23 cellular contexts compared by ENCODE assay signal in genomic region chr17:78134899-78135385, GRCh38. TPM values are rescaled to one million over a fixed set of nuclear protein-coding genes. Genes with fewer than 3 reads are reported as not detected.
DNase-seq lines count a peak whose midpoint lies in the region; ATAC-seq, FAIRE-seq and TF ChIP-seq lines count a peak whose summit lies in the region.
"Had no signal": no experiment of that assay in that cellular context is flagged by ENCODE, and none has a peak within 500 bp of the region (broad histone marks: within the 10 kb centered on the region; RNA-seq: fewer than 3 reads in every experiment).

No MANE protein-coding gene starts in this region.

- no peak overlapping the region for H2AK5ac ChIP-seq in mesendoderm (ENCODE audit: low read length)

- peak overlapping the region; percentile 10 for H3K56ac ChIP-seq in mesendoderm (ENCODE audit: low read length)

- H3K4me2 ChIP-seq in mesendoderm (ENCODE audit: low read length) = no peak overlapping the region
- H3K4me2 ChIP-seq: smooth muscle cell had no signal

- TF ChIP-seq POLR2A in H54 (IDR thresholded peaks at IDR 0.05; ENCODE audit: low read depth, low read length) = no peak

- H3K9me3 Mint-ChIP-seq in T-helper 1 cell treated with Interleukin-12 subunit alpha and Interleukin-12 subunit beta and Interleukin-4 antibody, amounts not matched to agents 30 μg/mL and 1 μg/mL, for 36 hours = no peaks in the 10 kb centered on the region
- H3K9me3 Mint-ChIP-seq in natural killer cell = no peaks in the 10 kb centered on the region
- no peaks in the 10 kb centered on the region for H3K9me3 Mint-ChIP-seq in natural killer cell treated with Interleukin-12 subunit alpha and Interleukin-12 subunit beta and Interleukin-15 and Interleukin-18, amount 100 ng/mL, for 72 hours
- H3K9me3 Mint-ChIP-seq: activated CD4-positive, alpha-beta T cell treated with anti-CD3 and anti-CD28 coated beads, Interleukin-2, amount 10 ng/mL, durations not matched to agents 7 days and 5 days; activated naive CD4-positive, alpha-beta T cell treated with anti-CD3 and anti-CD28 coated beads, Interleukin-2, amount 50 U/mL, for 72 hours; HFFc6; neural crest cell had no signal

- H3K4me1 ChIP-seq in mesendoderm (ENCODE audit: control insufficient read depth, low read depth, low read length) = peaks cover 3% of the 10 kb centered on the region

- H3K4me3 ChIP-seq in mesendoderm (ENCODE audit: low read length) = no peak overlapping the region
- H3K4me3 ChIP-seq: left ventricle myocardium inferior, smooth muscle cell, stomach, tibial nerve had no signal

- no peak for DNase-seq in T-helper 1 cell
- DNase-seq in natural killer cell = no peak
- DNase-seq in natural killer cell treated with Interleukin-12 subunit alpha and Interleukin-12 subunit beta and Interleukin-15 and Interleukin-18, amount 100 ng/mL, for 72 hours (ENCODE audit: low spot score) = no peak
- no peak for DNase-seq in mesendoderm
- no peak for DNase-seq in SHP77 (lab: John Stamatoyannopoulos, UW)
- no peak for DNase-seq in H54 (ENCODE audit: insufficient read length, low spot score)
- DNase-seq: cerebellar nuclear complex, foreskin melanocyte, HFFc6, left ventricle myocardium inferior had no signal

- H2BK5ac ChIP-seq in mesendoderm (ENCODE audit: low read length) = no peak overlapping the region

- no CpG with 5 or more reads among the region's 9 CpGs for WGBS in mesendoderm (ENCODE audit: extremely low coverage, insufficient coverage, low lambda C conversion rate)

- no peaks in the 10 kb centered on the region for H3K36me3 ChIP-seq in mesendoderm (ENCODE audit: control insufficient read depth, insufficient read depth, low read length)
- H3K36me3 ChIP-seq: left ventricle myocardium inferior, tibial nerve had no signal

- no peaks in the 10 kb centered on the region for H3K79me1 ChIP-seq in mesendoderm (ENCODE audit: low read length)

- no peak for TF ChIP-seq CTCF in natural killer cell (IDR thresholded peaks at IDR 0.05)

- no peaks in the 10 kb centered on the region for H3K79me2 ChIP-seq in mesendoderm (ENCODE audit: control insufficient read depth, insufficient read depth, low read length)

- no peak overlapping the region for H2BK120ac ChIP-seq in mesendoderm (ENCODE audit: low read depth, low read length)

- no peak overlapping the region for H4K8ac ChIP-seq in mesendoderm (ENCODE audit: low read depth, low read length)

- no peak for FAIRE-seq in H54 (lab: Jason Lieb, UNC)

- no peak overlapping the region for H3K9ac ChIP-seq in mesendoderm (ENCODE audit: low read length)

- ATAC-seq in natural killer cell (no peak), GM21737 (IDR thresholded peaks at IDR 0.05; ENCODE audit: unreplicated experiment) (no peak)
- no peak for ATAC-seq in natural killer cell treated with Interleukin-12 subunit alpha and Interleukin-12 subunit beta and Interleukin-15 and Interleukin-18, amount 100 ng/mL, for 72 hours
- ATAC-seq: esophagus mucosa, Right ventricle myocardium inferior had no signal

- intact Hi-C loops in natural killer cell (cut with micrococcal nuclease) = loop anchor here (1.0 to 5.0 kb wide), 2 partner anchors 23 to 1667 kb away; no protein-coding TSS in a partner anchor

- no peak overlapping the region for H4K5ac ChIP-seq in mesendoderm (ENCODE audit: low read length)

- no peak overlapping the region for H3K27ac Mint-ChIP-seq in T-helper 1 cell treated with Interleukin-12 subunit alpha and Interleukin-12 subunit beta and Interleukin-4 antibody, amounts not matched to agents 30 μg/mL and 1 μg/mL, for 36 hours
- peak overlapping the region; percentile 83 to 99 for H3K27ac Mint-ChIP-seq in natural killer cell
- peak overlapping the region in 1 of 2 donors; percentile 20 for H3K27ac Mint-ChIP-seq in natural killer cell treated with Interleukin-12 subunit alpha and Interleukin-12 subunit beta and Interleukin-15 and Interleukin-18, amount 100 ng/mL, for 72 hours
- H3K27ac Mint-ChIP-seq: HFFc6 had no signal

- peaks cover 54% of the 10 kb centered on the region for H3K36me3 Mint-ChIP-seq in T-helper 1 cell treated with Interleukin-12 subunit alpha and Interleukin-12 subunit beta and Interleukin-4 antibody, amounts not matched to agents 30 μg/mL and 1 μg/mL, for 36 hours (ENCODE audit: low read depth)
- peaks cover 10% of the 10 kb centered on the region for H3K36me3 Mint-ChIP-seq in natural killer cell
- H3K36me3 Mint-ChIP-seq in natural killer cell treated with Interleukin-12 subunit alpha and Interleukin-12 subunit beta and Interleukin-15 and Interleukin-18, amount 100 ng/mL, for 72 hours = peaks cover 18% of the 10 kb centered on the region

- no peak overlapping the region for H3K18ac ChIP-seq in mesendoderm (ENCODE audit: low read length)

- no peaks in the 10 kb centered on the region for H3K27me3 Mint-ChIP-seq in T-helper 1 cell treated with Interleukin-12 subunit alpha and Interleukin-12 subunit beta and Interleukin-4 antibody, amounts not matched to agents 30 μg/mL and 1 μg/mL, for 36 hours (ENCODE audit: low read depth)
- no peaks in the 10 kb centered on the region for H3K27me3 Mint-ChIP-seq in natural killer cell (ENCODE audit: low read depth in 2 of 2)
- no peaks in the 10 kb centered on the region for H3K27me3 Mint-ChIP-seq in natural killer cell treated with Interleukin-12 subunit alpha and Interleukin-12 subunit beta and Interleukin-15 and Interleukin-18, amount 100 ng/mL, for 72 hours
- H3K27me3 Mint-ChIP-seq: activated CD4-positive, alpha-beta T cell treated with anti-CD3 and anti-CD28 coated beads, Interleukin-2, amount 10 ng/mL, durations not matched to agents 7 days and 5 days had no signal

- peaks cover 56% of the 10 kb centered on the region for H3K4me1 Mint-ChIP-seq in T-helper 1 cell treated with Interleukin-12 subunit alpha and Interleukin-12 subunit beta and Interleukin-4 antibody, amounts not matched to agents 30 μg/mL and 1 μg/mL, for 36 hours (ENCODE audit: low read depth)
- peaks cover 72 to 81% of the 10 kb centered on the region in 2 donors for H3K4me1 Mint-ChIP-seq in natural killer cell
- peaks cover 44 to 60% of the 10 kb centered on the region in 2 donors for H3K4me1 Mint-ChIP-seq in natural killer cell treated with Interleukin-12 subunit alpha and Interleukin-12 subunit beta and Interleukin-15 and Interleukin-18, amount 100 ng/mL, for 72 hours (ENCODE audit: low read depth in 2 of 2)

- no peak overlapping the region for H3K4ac ChIP-seq in mesendoderm (ENCODE audit: low read depth, low read length)

- peak overlapping the region; percentile 46 for H3K4me3 Mint-ChIP-seq in T-helper 1 cell treated with Interleukin-12 subunit alpha and Interleukin-12 subunit beta and Interleukin-4 antibody, amounts not matched to agents 30 μg/mL and 1 μg/mL, for 36 hours
- H3K4me3 Mint-ChIP-seq in natural killer cell = no peak overlapping the region
- no peak overlapping the region for H3K4me3 Mint-ChIP-seq in natural killer cell treated with Interleukin-12 subunit alpha and Interleukin-12 subunit beta and Interleukin-15 and Interleukin-18, amount 100 ng/mL, for 72 hours
- H3K4me3 Mint-ChIP-seq: HFFc6 had no signal

- H3K27ac ChIP-seq in mesendoderm (ENCODE audit: low read depth, low read length) = no peak overlapping the region
- H3K27ac ChIP-seq: 22Rv1, left ventricle myocardium inferior, stomach, tibial nerve had no signal

- no peak overlapping the region for H2BK15ac ChIP-seq in mesendoderm (replicated peaks; ENCODE audit: low read depth)

- no peak overlapping the region for H3K23ac ChIP-seq in mesendoderm (ENCODE audit: low read length)

- no peaks in the 10 kb centered on the region for H3K27me3 ChIP-seq in mesendoderm (ENCODE audit: insufficient read depth, low read length, poor library complexity)
- H3K27me3 ChIP-seq: tibial nerve had no signal

RNA-seq across cellular contexts. Expression of gene TMC8, which starts 4.4 kb away (rescaled TPM):
- total RNA-seq in natural killer cell = 100 to 1,000 TPM; 401 to 551 (median 435) TPM
- 100 to 1,000 TPM in 1 of 2 donors, 10 to 100 TPM in 1; 87.1 to 209 TPM for total RNA-seq in natural killer cell treated with Interleukin-12 subunit alpha and Interleukin-12 subunit beta and Interleukin-15 and Interleukin-18, amount 100 ng/mL, for 72 hours
- 0.84 TPM for polyA plus RNA-seq in mesendoderm (2013, experiment 1 of 2)
- polyA plus RNA-seq in mesendoderm (2013, experiment 2 of 2) = 0.60 TPM
- total RNA-seq: Caco-2, HFFc6 had no signal

RNA-seq across cellular contexts. Expression of gene TMC6, which starts 6.4 kb away (rescaled TPM):
- 100 to 1,000 TPM; 653 to 825 (median 687) TPM for total RNA-seq in natural killer cell
- 100 to 1,000 TPM; 282 to 351 TPM for total RNA-seq in natural killer cell treated with Interleukin-12 subunit alpha and Interleukin-12 subunit beta and Interleukin-15 and Interleukin-18, amount 100 ng/mL, for 72 hours
- 47.4 TPM for polyA plus RNA-seq in mesendoderm (2013, experiment 1 of 2)
- 45.1 TPM for polyA plus RNA-seq in mesendoderm (2013, experiment 2 of 2)

RNA-seq across cellular contexts. Expression of gene C17orf99, which starts 11.2 kb away (rescaled TPM):
- not detected for total RNA-seq in natural killer cell
- total RNA-seq in natural killer cell treated with Interleukin-12 subunit alpha and Interleukin-12 subunit beta and Interleukin-15 and Interleukin-18, amount 100 ng/mL, for 72 hours = not detected
- not detected for polyA plus RNA-seq in mesendoderm (2013, experiment 1 of 2)
- polyA plus RNA-seq in mesendoderm (2013, experiment 2 of 2) = not detected
- total RNA-seq: activated CD4-positive, alpha-beta T cell treated with anti-CD3 and anti-CD28 coated beads, Interleukin-2, amount 10 ng/mL, durations not matched to agents 7 days and 5 days; activated naive CD4-positive, alpha-beta T cell treated with anti-CD3 and anti-CD28 coated beads, Interleukin-2, amount 50 U/mL, for 72 hours; Caco-2; HFFc6; left ventricle myocardium inferior; neural crest cell; pulmonary artery endothelial cell; Right ventricle myocardium inferior; smooth muscle cell; stomach; tibial nerve had no signal

RNA-seq across cellular contexts. Expression of gene SYNGR2, which starts 33.4 kb away (rescaled TPM):
- 10 to 100 TPM; 41.2 to 62.1 (median 43.5) TPM for total RNA-seq in natural killer cell
- total RNA-seq in natural killer cell treated with Interleukin-12 subunit alpha and Interleukin-12 subunit beta and Interleukin-15 and Interleukin-18, amount 100 ng/mL, for 72 hours = 100 to 1,000 TPM in 1 of 2 donors, 10 to 100 TPM in 1; 84.9 to 120 TPM
- polyA plus RNA-seq in mesendoderm (2013, experiment 1 of 2) = 23.3 TPM
- 23.1 TPM for polyA plus RNA-seq in mesendoderm (2013, experiment 2 of 2)

RNA-seq across cellular contexts. Expression of gene TK1, which starts 51.9 kb away (rescaled TPM):
- total RNA-seq in natural killer cell = 1 to 10 TPM; 2.1 to 5.1 (median 3.9) TPM
- 100 to 1,000 TPM in 1 of 2 donors, 10 to 100 TPM in 1; 66.8 to 138 TPM for total RNA-seq in natural killer cell treated with Interleukin-12 subunit alpha and Interleukin-12 subunit beta and Interleukin-15 and Interleukin-18, amount 100 ng/mL, for 72 hours
- polyA plus RNA-seq in mesendoderm (2013, experiment 1 of 2) = 73.3 TPM
- polyA plus RNA-seq in mesendoderm (2013, experiment 2 of 2) = 72.5 TPM
